ENCODE assay signal across 10 cellular contexts in the genomic region with DNA sequence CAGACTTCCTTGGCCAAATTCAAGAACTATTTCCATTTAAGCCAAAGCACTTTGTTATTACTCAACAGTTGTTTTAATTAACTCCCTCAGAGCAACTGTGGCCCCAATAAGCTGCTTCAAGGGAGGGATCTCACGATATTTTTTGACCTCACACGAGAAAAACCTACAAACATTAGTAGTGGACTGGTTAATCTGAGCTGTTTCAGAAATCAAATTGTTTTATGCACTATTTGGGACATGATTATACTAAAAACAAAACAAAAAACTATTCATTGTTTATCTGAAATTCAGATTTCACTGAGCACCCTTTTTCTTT.
DNase-seq lines count a peak whose midpoint lies in the region; ATAC-seq and TF ChIP-seq lines count a peak whose summit lies in the region.
"Had no signal": no experiment of that assay in that cellular context is flagged by ENCODE, and none has a peak within 500 bp of the region (broad histone marks: within the 10 kb centered on the region; RNA-seq: fewer than 3 reads in every experiment).

No MANE protein-coding gene starts in this region.

- H3K4me3 ChIP-seq in Caco-2 (ENCODE audit: low read depth, low read length) (no peak overlapping the region), endocrine pancreas (ENCODE audit: control insufficient read depth, insufficient read depth, low read length) (peak overlapping the region; percentile 52), neuronal stem cell (ENCODE audit: low read length in 2 of 2) (peak overlapping the region in 1 of 2 donors; percentile 55)

- H3K27ac Mint-ChIP-seq in Caco-2 (ENCODE audit: unreplicated experiment) = no peak overlapping the region
- H3K27ac Mint-ChIP-seq in activated T-helper 1 cell treated with anti-CD3 and anti-CD28 coated beads, Interleukin-12 subunit alpha, Interleukin-12 subunit beta, Interleukin-2, Interleukin-4 antibody, amounts not matched to agents 30 ng/mL and 10 ng/mL and 1 ng/mL, durations not matched to agents 14 hours and 24 hours and 36 hours = no peak overlapping the region

- H4K8ac ChIP-seq in neuronal stem cell (ENCODE audit: low read depth, low read length) = no peak overlapping the region

- H3K4me1 ChIP-seq in Caco-2 (no peaks in the 10 kb centered on the region), endocrine pancreas (ENCODE audit: control insufficient read depth, insufficient read depth, low read length) (no peaks in the 10 kb centered on the region), neuronal stem cell (ENCODE audit: control insufficient read depth in 2 of 2, insufficient read depth in 1 of 2, low read depth in 1 of 2, low read length in 2 of 2) (peaks cover 1% of the 10 kb centered on the region in 2 donors)

- H3K4ac ChIP-seq in neuronal stem cell (ENCODE audit: low read length) = no peak overlapping the region

- no peak overlapping the region for H2AK5ac ChIP-seq in neuronal stem cell (ENCODE audit: low read depth, low read length)

- H4K91ac ChIP-seq in neuronal stem cell (ENCODE audit: low read depth, low read length, poor library complexity) = no peak overlapping the region

- peaks cover 12% of the 10 kb centered on the region for H3K4me1 Mint-ChIP-seq in Caco-2 (ENCODE audit: low read depth, unreplicated experiment)
- H3K4me1 Mint-ChIP-seq in activated T-helper 1 cell treated with anti-CD3 and anti-CD28 coated beads, Interleukin-12 subunit alpha, Interleukin-12 subunit beta, Interleukin-2, Interleukin-4 antibody, amounts not matched to agents 30 ng/mL and 10 ng/mL and 1 ng/mL, durations not matched to agents 14 hours and 24 hours and 36 hours (ENCODE audit: low read depth) = peaks cover 13% of the 10 kb centered on the region

- no peak overlapping the region for H2BK15ac ChIP-seq in neuronal stem cell (ENCODE audit: low read length)

- WGBS in neuronal stem cell (ENCODE audit: extremely low coverage in 2 of 2, insufficient read length in 2 of 2, insufficient replicate concordance in 1 of 2), 2 donors = no CpG with 5 or more reads among the region's 2 CpGs

- H3K36me3 ChIP-seq in Caco-2 (ENCODE audit: control insufficient read depth, insufficient read depth, low read length) (no peaks in the 10 kb centered on the region), endocrine pancreas (ENCODE audit: control insufficient read depth, insufficient read depth, low read length) (no peaks in the 10 kb centered on the region), neuronal stem cell (replicated peaks in 1 of 2; ENCODE audit: control insufficient read depth in 2 of 2, insufficient read depth in 2 of 2, low read length in 2 of 2) (no peaks in the 10 kb centered on the region)

- H3K9ac ChIP-seq in endocrine pancreas (ENCODE audit: control insufficient read depth, insufficient read depth, low read length) = no peak overlapping the region
- no peak overlapping the region for H3K9ac ChIP-seq in neuronal stem cell (ENCODE audit: low read depth, low read length, poor library complexity)

- no peak overlapping the region for H2BK5ac ChIP-seq in neuronal stem cell (ENCODE audit: low read length)

- H3K9me3 ChIP-seq in Caco-2 (no peaks in the 10 kb centered on the region), endocrine pancreas (ENCODE audit: control insufficient read depth, low read length) (no peaks in the 10 kb centered on the region), neuronal stem cell (replicated peaks in 1 of 2; ENCODE audit: control insufficient read depth in 2 of 2, insufficient read depth in 1 of 2, low read depth in 1 of 2, low read length in 2 of 2) (no peaks in the 10 kb centered on the region)

- H3K36me3 Mint-ChIP-seq in Caco-2 (ENCODE audit: insufficient read depth, unreplicated experiment) = no peaks in the 10 kb centered on the region
- no peaks in the 10 kb centered on the region for H3K36me3 Mint-ChIP-seq in activated T-helper 1 cell treated with anti-CD3 and anti-CD28 coated beads, Interleukin-12 subunit alpha, Interleukin-12 subunit beta, Interleukin-2, Interleukin-4 antibody, amounts not matched to agents 30 ng/mL and 10 ng/mL and 1 ng/mL, durations not matched to agents 14 hours and 24 hours and 36 hours (ENCODE audit: low read depth)

- H3K27me3 ChIP-seq in Caco-2 (replicated peaks; ENCODE audit: control insufficient read depth, insufficient read depth, low read length) (no peaks in the 10 kb centered on the region), endocrine pancreas (ENCODE audit: control insufficient read depth, insufficient read depth, low read length) (no peaks in the 10 kb centered on the region), neuronal stem cell (ENCODE audit: control insufficient read depth in 3 of 3, insufficient read depth in 3 of 3, low read depth in 1 of 3, low read length in 3 of 3) (peaks cover 0 to 37% (median 3%) of the 10 kb centered on the region in 3 experiments)

- no peak overlapping the region for H3K14ac ChIP-seq in neuronal stem cell (ENCODE audit: low read length)

- no peak overlapping the region for H2BK120ac ChIP-seq in neuronal stem cell (ENCODE audit: low read depth, low read length)

- no peak overlapping the region for H3K23ac ChIP-seq in neuronal stem cell (ENCODE audit: low read depth, low read length, poor library complexity)

- peak overlapping the region; percentile 92 for H2AFZ ChIP-seq in neuronal stem cell (ENCODE audit: low read length)

- BruUV-seq in Caco-2 (replicated peaks; lab: Mats Ljungman, UMichigan) = no TSS peak

- H3K4me2 ChIP-seq in neuronal stem cell (ENCODE audit: insufficient read depth, low read length, poor library complexity, severe bottlenecking) = peak overlapping the region; percentile 59

- no peak overlapping the region for H2BK12ac ChIP-seq in neuronal stem cell (ENCODE audit: low read length)

- CTCF ChIA-PET in Caco-2 (lab: Charles Lee) = interaction anchor here (1.1 to 2.0 kb wide), 2 partner anchors 89 to 178 kb away, joined by 3 to 8 read pairs; no protein-coding TSS in a partner anchor

- no peak overlapping the region for H3K18ac ChIP-seq in neuronal stem cell (ENCODE audit: low read length)

- ATAC-seq in HG03565 (IDR thresholded peaks at IDR 0.05; ENCODE audit: unreplicated experiment) (peak; percentile 3), GM21528 (IDR thresholded peaks at IDR 0.05; ENCODE audit: low FRiP score, unreplicated experiment) (no peak)

- intact Hi-C loops in Caco-2 (cut with micrococcal nuclease; ENCODE audit: unreplicated experiment) = loop anchor here (10.0 kb wide), 1 partner anchor 207 kb away; no protein-coding TSS in a partner anchor
- intact Hi-C loops in activated T-helper 1 cell treated with anti-CD3 and anti-CD28 coated beads, Interleukin-12 subunit alpha, Interleukin-12 subunit beta, Interleukin-2, Interleukin-4 antibody, amounts not matched to agents 30 ng/mL and 10 ng/mL and 1 ng/mL, durations not matched to agents 14 hours and 24 hours and 36 hours (cut with micrococcal nuclease) = no loop called here

- no peak overlapping the region for H3K27ac ChIP-seq in neuronal stem cell (replicated peaks; ENCODE audit: low read length)

- no peaks in the 10 kb centered on the region for H3K79me1 ChIP-seq in neuronal stem cell (ENCODE audit: low read depth, low read length)

- no peaks in the 10 kb centered on the region for H3K9me3 Mint-ChIP-seq in Caco-2 (ENCODE audit: unreplicated experiment)
- H3K9me3 Mint-ChIP-seq in activated T-helper 1 cell treated with anti-CD3 and anti-CD28 coated beads, Interleukin-12 subunit alpha, Interleukin-12 subunit beta, Interleukin-2, Interleukin-4 antibody, amounts not matched to agents 30 ng/mL and 10 ng/mL and 1 ng/mL, durations not matched to agents 14 hours and 24 hours and 36 hours = no peaks in the 10 kb centered on the region

- DNase-seq in Caco-2 = no peak
- no peak for DNase-seq in neuronal stem cell (ENCODE audit: low spot score)
- DNase-seq in activated T-helper 1 cell treated with anti-CD3 and anti-CD28 coated beads, Interleukin-12 subunit alpha, Interleukin-12 subunit beta, Interleukin-2, Interleukin-4 antibody, amounts not matched to agents 30 ng/mL and 10 ng/mL and 1 ng/mL, durations not matched to agents 14 hours and 24 hours and 36 hours (ENCODE audit: low spot score) = no peak
- no peak for DNase-seq in DMS 273 treated with DMSO at 0.1 percent for 48 hours (lab: John Stamatoyannopoulos, UW)
- no peak for DNase-seq in NCI-H2107 (lab: John Stamatoyannopoulos, UW)
- DNase-seq: activated CD4-positive, alpha-beta T cell treated with anti-CD3 and anti-CD28 coated beads, Interleukin-2, amount 50 U/mL, for 4 hours; cerebellar nuclear complex had no signal

- peaks cover 19% of the 10 kb centered on the region for H3K27me3 Mint-ChIP-seq in Caco-2 (ENCODE audit: insufficient read depth, unreplicated experiment)
- H3K27me3 Mint-ChIP-seq in activated T-helper 1 cell treated with anti-CD3 and anti-CD28 coated beads, Interleukin-12 subunit alpha, Interleukin-12 subunit beta, Interleukin-2, Interleukin-4 antibody, amounts not matched to agents 30 ng/mL and 10 ng/mL and 1 ng/mL, durations not matched to agents 14 hours and 24 hours and 36 hours (ENCODE audit: insufficient read depth) = peaks cover 32% of the 10 kb centered on the region

- no peak for TF ChIP-seq CTCF in Caco-2 (IDR thresholded peaks at IDR 0.05; ENCODE audit: insufficient read depth in 1 of 2, low read depth in 1 of 2, low read length in 1 of 2, severe bottlenecking in 1 of 2, unreplicated experiment in 1 of 2)

- peak overlapping the region; percentile 75 for H3K4me3 Mint-ChIP-seq in Caco-2 (ENCODE audit: unreplicated experiment)
- H3K4me3 Mint-ChIP-seq in activated T-helper 1 cell treated with anti-CD3 and anti-CD28 coated beads, Interleukin-12 subunit alpha, Interleukin-12 subunit beta, Interleukin-2, Interleukin-4 antibody, amounts not matched to agents 30 ng/mL and 10 ng/mL and 1 ng/mL, durations not matched to agents 14 hours and 24 hours and 36 hours = no peak overlapping the region

- POLR2A ChIA-PET in Caco-2 (lab: Charles Lee) = no interaction called here
